ENCODE assay signal across 13 cellular contexts in genomic region chr17:60116196-60116595, GRCh38. TPM values are rescaled to one million over a fixed set of nuclear protein-coding genes. Genes with fewer than 3 reads are reported as not detected.
"Had no signal": no experiment of that assay in that cellular context is flagged by ENCODE, and none has a peak within 500 bp of the region (broad histone marks: within the 10 kb centered on the region; RNA-seq: fewer than 3 reads in every experiment).

No MANE protein-coding gene starts in this region.

RNA-seq across cellular contexts. Expression of gene CA4, which starts 33.6 kb away (rescaled TPM):
- total RNA-seq: activated B cell treated with CpG ODN at 0.5 μM for 24 hours; activated CD4-positive, alpha-beta memory T cell treated with anti-CD3 and anti-CD28 coated beads for 36 hours; activated CD4-positive, alpha-beta memory T cell treated with anti-CD3 and anti-CD28 coated beads, Interleukin-2, amount 10 ng/mL, durations not matched to agents 7 days and 5 days; activated CD4-positive, alpha-beta T cell treated with anti-CD3 and anti-CD28 coated beads for 36 hours; activated CD4-positive, alpha-beta T cell treated with anti-CD3 and anti-CD28 coated beads, Interleukin-2, amount 10 ng/mL, durations not matched to agents 24 days and 14 days; activated CD4-positive, alpha-beta T cell treated with anti-CD3 and anti-CD28 coated beads, Interleukin-2, amount 10 ng/mL, durations not matched to agents 7 days and 5 days; activated CD8-positive, alpha-beta memory T cell treated with anti-CD3 and anti-CD28 coated beads for 36 hours; activated CD8-positive, alpha-beta memory T cell treated with anti-CD3 and anti-CD28 coated beads, Interleukin-2, amount 10 ng/mL, durations not matched to agents 7 days and 5 days; activated CD8-positive, alpha-beta T cell treated with anti-CD3 and anti-CD28 coated beads for 36 hours; activated CD8-positive, alpha-beta T cell treated with anti-CD3 and anti-CD28 coated beads, Interleukin-2, amount 10 ng/mL, durations not matched to agents 7 days and 5 days; T-helper 1 cell treated with Interleukin-12 subunit alpha and Interleukin-12 subunit beta and Interleukin-4 antibody, amounts not matched to agents 30 ng/mL and 1 ng/mL, for 36 hours; T-helper 17 cell; T-helper 2 cell treated with Interferon-gamma antibody and Interleukin-4, amounts not matched to agents 100 ng/mL and 5 ng/mL, for 36 hours had no signal
